13 cellular contexts compared by ENCODE assay signal in the genomic region with DNA sequence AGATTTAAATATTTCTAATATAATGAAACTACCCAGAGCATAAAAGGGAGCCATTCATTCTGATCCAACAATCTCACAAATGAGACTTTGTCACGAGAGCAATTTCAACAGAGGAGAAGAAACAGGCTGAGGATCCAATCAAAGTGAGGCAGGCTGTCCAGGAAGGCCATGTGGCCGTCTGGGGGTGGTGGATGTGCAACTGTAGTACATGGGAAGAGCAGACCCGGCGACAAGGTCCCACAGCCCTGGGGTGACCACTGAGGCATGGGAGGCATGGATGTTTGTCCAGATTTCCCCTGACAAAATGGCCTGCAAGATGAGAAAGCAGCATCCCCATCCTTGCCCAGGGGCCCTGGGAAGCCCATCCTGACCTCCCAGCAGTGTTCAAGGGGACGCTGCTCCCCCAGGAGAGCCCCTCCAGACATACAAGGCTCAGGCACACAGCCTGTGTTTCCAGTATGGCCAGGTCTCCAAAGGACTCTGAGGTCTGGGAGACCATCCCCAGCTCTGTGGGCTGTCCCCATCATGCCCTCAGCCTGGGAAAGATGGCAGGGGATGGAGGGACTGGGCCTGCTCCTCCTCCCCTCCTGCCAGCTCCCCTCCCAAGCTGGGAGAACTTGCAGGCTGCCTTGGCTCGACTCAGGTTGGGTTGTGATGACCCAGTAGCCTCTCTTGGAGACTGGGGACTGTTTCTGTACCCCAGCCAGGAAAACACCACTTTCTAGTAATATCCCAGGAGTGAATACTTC. TPM values are rescaled to one million over a fixed set of nuclear protein-coding genes. Genes with fewer than 3 reads are reported as not detected.
"Had no signal": no experiment of that assay in that cellular context is flagged by ENCODE, and none has a peak within 500 bp of the region (broad histone marks: within the 10 kb centered on the region; RNA-seq: fewer than 3 reads in every experiment).

No MANE protein-coding gene starts in this region.

- H3K4me3 ChIP-seq: dorsolateral prefrontal cortex, esophagus squamous epithelium, neural progenitor cell had no signal

- H3K27ac ChIP-seq: dorsolateral prefrontal cortex, esophagus squamous epithelium, foreskin keratinocyte, neural progenitor cell had no signal

- H3K9me3 Mint-ChIP-seq: activated CD4-positive, alpha-beta memory T cell treated with anti-CD3 and anti-CD28 coated beads for 36 hours; activated naive CD8-positive, alpha-beta T cell treated with anti-CD3 and anti-CD28 coated beads for 36 hours had no signal

- ATAC-seq: activated T-cell treated with anti-CD3 and anti-CD28 coated beads, Interleukin-2, amount 50 U/mL, for 4 hours; foreskin keratinocyte; stimulated activated effector memory CD8-positive, alpha-beta T cell treated with anti-CD3 and anti-CD28 coated beads, Interleukin-12 subunit alpha, Interleukin-12 subunit beta, amount 100 ng/mL, for 72 hours had no signal

- H3K27ac Mint-ChIP-seq: activated CD4-positive, alpha-beta memory T cell treated with anti-CD3 and anti-CD28 coated beads for 36 hours; activated naive CD8-positive, alpha-beta T cell treated with anti-CD3 and anti-CD28 coated beads for 36 hours; neural progenitor cell; stimulated activated effector memory CD8-positive, alpha-beta T cell treated with anti-CD3 and anti-CD28 coated beads, Interleukin-12 subunit alpha, Interleukin-12 subunit beta, amount 100 ng/mL, for 72 hours had no signal

- H2AFZ ChIP-seq: neural progenitor cell had no signal

- H3K4me1 ChIP-seq: esophagus squamous epithelium, foreskin keratinocyte, neural progenitor cell had no signal

- DNase-seq: activated CD4-positive, alpha-beta memory T cell treated with anti-CD3 and anti-CD28 coated beads for 36 hours; activated CD4-positive, alpha-beta T cell treated with anti-CD3 and anti-CD28 coated beads for 1 hour; activated effector memory CD4-positive, alpha-beta T cell treated with anti-CD3 and anti-CD28 coated beads, Interleukin-2, amount 50 U/mL, for 16 hours; activated naive CD8-positive, alpha-beta T cell treated with anti-CD3 and anti-CD28 coated beads for 36 hours; activated T-cell treated with anti-CD3 and anti-CD28 coated beads, Interleukin-2, amount 50 U/mL, for 4 hours; esophagus squamous epithelium; foreskin keratinocyte; T-helper 9 cell had no signal

- H3K36me3 ChIP-seq: esophagus squamous epithelium, neural progenitor cell had no signal

- H3K36me3 Mint-ChIP-seq: activated CD4-positive, alpha-beta memory T cell treated with anti-CD3 and anti-CD28 coated beads for 36 hours; activated naive CD8-positive, alpha-beta T cell treated with anti-CD3 and anti-CD28 coated beads for 36 hours; neural progenitor cell; stimulated activated effector memory CD8-positive, alpha-beta T cell treated with anti-CD3 and anti-CD28 coated beads, Interleukin-12 subunit alpha, Interleukin-12 subunit beta, amount 100 ng/mL, for 72 hours had no signal

- H3K4me3 Mint-ChIP-seq: activated CD4-positive, alpha-beta memory T cell treated with anti-CD3 and anti-CD28 coated beads for 36 hours; activated naive CD8-positive, alpha-beta T cell treated with anti-CD3 and anti-CD28 coated beads for 36 hours; activated T-cell treated with anti-CD3 and anti-CD28 coated beads, Interleukin-2, amount 50 U/mL, for 4 hours; neural progenitor cell; stimulated activated effector memory CD8-positive, alpha-beta T cell treated with anti-CD3 and anti-CD28 coated beads, Interleukin-12 subunit alpha, Interleukin-12 subunit beta, amount 100 ng/mL, for 72 hours had no signal

- H3K9ac ChIP-seq: neural progenitor cell had no signal

- H3K27me3 ChIP-seq: foreskin keratinocyte, neural progenitor cell had no signal

- H3K4me1 Mint-ChIP-seq: neural progenitor cell had no signal

- H3K4me2 ChIP-seq: neural progenitor cell had no signal

RNA-seq across cellular contexts. Expression of a gene that starts 27.5 kb away (rescaled TPM):
- total RNA-seq: activated CD4-positive, alpha-beta memory T cell treated with anti-CD3 and anti-CD28 coated beads for 36 hours; activated naive CD8-positive, alpha-beta T cell treated with anti-CD3 and anti-CD28 coated beads for 36 hours; activated T-cell treated with anti-CD3 and anti-CD28 coated beads, Interleukin-2, amount 50 U/mL, for 4 hours; cerebellum; esophagus squamous epithelium; foreskin keratinocyte; right cardiac atrium had no signal
- polyA plus RNA-seq: foreskin keratinocyte had no signal
